Comparison of ENCODE assay signal across 31 cellular contexts in the genomic region with DNA sequence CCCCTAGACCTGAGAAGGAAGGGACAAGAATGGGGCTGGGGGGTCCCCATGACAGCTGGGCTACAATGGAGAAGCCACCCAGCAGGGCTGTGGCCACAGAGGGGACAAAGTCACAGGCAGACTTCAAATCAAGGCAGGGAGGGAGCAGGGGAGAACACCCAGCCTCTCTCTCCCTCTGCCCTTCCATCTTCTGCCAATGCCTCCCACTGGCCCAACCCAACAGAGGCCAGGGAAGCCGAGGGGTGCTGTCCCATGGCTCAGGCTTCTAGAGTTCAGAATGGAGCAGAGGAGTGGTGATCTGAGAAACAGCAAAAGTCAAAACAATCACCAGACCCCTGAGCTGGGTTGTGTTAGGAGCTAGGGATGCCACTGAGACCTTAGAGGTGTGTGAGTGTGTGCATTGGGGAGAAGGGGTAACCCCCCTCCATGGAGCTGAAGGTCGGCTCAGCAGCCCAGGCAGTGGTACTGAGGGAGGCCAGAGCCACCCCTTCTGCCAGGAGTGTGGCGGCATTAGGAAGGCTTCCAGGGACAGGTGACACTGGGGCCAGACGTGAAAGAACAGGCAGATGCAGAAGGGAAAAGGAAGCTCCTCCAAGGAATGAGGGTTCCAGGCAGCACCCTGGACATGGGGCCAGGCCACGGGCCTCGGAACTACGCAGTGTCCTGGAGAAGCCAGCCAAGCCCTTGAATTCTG. TPM values are rescaled to one million over a fixed set of nuclear protein-coding genes. Genes with fewer than 3 reads are reported as not detected.
"Had no signal": no experiment of that assay in that cellular context is flagged by ENCODE, and none has a peak within 500 bp of the region (broad histone marks: within the 10 kb centered on the region; RNA-seq: fewer than 3 reads in every experiment).

No MANE protein-coding gene starts in this region.

- H3K4me1 ChIP-seq: neural progenitor cell, parathyroid adenoma, psoas muscle, spleen had no signal

- H3K9me3 Mint-ChIP-seq: endodermal cell; natural killer cell treated with Interleukin-12 subunit alpha and Interleukin-12 subunit beta and Interleukin-15 and Interleukin-18, amount 100 ng/mL, for 72 hours; neural progenitor cell; stimulated activated naive B cell treated with anti-CD40 and anti-IgM and Interleukin-4, amounts not matched to agents 10 μg/mL and 1 μg/mL and 100 μg/mL, for 72 hours; stimulated activated naive CD8-positive, alpha-beta T cell treated with anti-CD3 and anti-CD28 coated beads, Interleukin-15, amount 100 ng/mL, for 72 hours had no signal

- H3K4me3 Mint-ChIP-seq: endodermal cell; natural killer cell treated with Interleukin-12 subunit alpha and Interleukin-12 subunit beta and Interleukin-15 and Interleukin-18, amount 100 ng/mL, for 72 hours; neural progenitor cell; stimulated activated naive B cell treated with anti-CD40 and anti-IgM and Interleukin-4, amounts not matched to agents 10 μg/mL and 1 μg/mL and 100 μg/mL, for 72 hours; stimulated activated naive CD8-positive, alpha-beta T cell treated with anti-CD3 and anti-CD28 coated beads, Interleukin-15, amount 100 ng/mL, for 72 hours had no signal

- H3K9me3 ChIP-seq: heart left ventricle, psoas muscle, spleen, thoracic aorta, transverse colon had no signal

- H3K27ac Mint-ChIP-seq: endodermal cell; natural killer cell treated with Interleukin-12 subunit alpha and Interleukin-12 subunit beta and Interleukin-15 and Interleukin-18, amount 100 ng/mL, for 72 hours; neural progenitor cell; stimulated activated naive B cell treated with anti-CD40 and anti-IgM and Interleukin-4, amounts not matched to agents 10 μg/mL and 1 μg/mL and 100 μg/mL, for 72 hours had no signal

- DNase-seq: effector CD4-positive, alpha-beta T cell; endodermal cell; erythroblast; heart left ventricle; hypothalamus; kidney glomerular epithelial cell; mesenchymal stem cell; midbrain; occipital lobe; psoas muscle; retina; spleen; stimulated activated CD4-positive, alpha-beta T cell treated with anti-CD3 and anti-CD28 coated beads, Interleukin-15, amount 100 ng/mL, for 24 hours; stimulated activated CD4-positive, alpha-beta T cell treated with anti-CD3 and anti-CD28 coated beads, Interleukin-1b, Interleukin-23, amount 100 ng/mL, for 48 hours; stimulated activated CD4-positive, alpha-beta T cell treated with anti-CD3 and anti-CD28 coated beads, Interleukin-4, amount 100 ng/mL, for 24 hours; stimulated activated naive B cell treated with anti-CD40 and anti-IgM and Interleukin-4, amounts not matched to agents 10 μg/mL and 1 μg/mL and 100 μg/mL, for 72 hours; stimulated activated naive CD8-positive, alpha-beta T cell treated with anti-CD3 and anti-CD28 coated beads, Interleukin-15, amount 100 ng/mL, for 72 hours; substantia nigra; transverse colon had no signal

- H3K4me1 Mint-ChIP-seq: stimulated activated naive B cell treated with anti-CD40 and anti-IgM and Interleukin-4, amounts not matched to agents 10 μg/mL and 1 μg/mL and 100 μg/mL, for 72 hours had no signal

- H3K36me3 ChIP-seq: heart left ventricle, neural progenitor cell, spleen, thoracic aorta, transverse colon had no signal

- ATAC-seq: heart left ventricle; left lobe of liver; psoas muscle; sciatic nerve; stimulated activated naive B cell treated with anti-CD40 and anti-IgM and Interleukin-4, amounts not matched to agents 10 μg/mL and 1 μg/mL and 100 μg/mL, for 72 hours; stimulated activated naive CD8-positive, alpha-beta T cell treated with anti-CD3 and anti-CD28 coated beads, Interleukin-15, amount 100 ng/mL, for 72 hours had no signal

- H3K4me3 ChIP-seq: coronary artery, heart left ventricle, lung, neural progenitor cell, psoas muscle, spleen, thoracic aorta, transverse colon had no signal

- H3K36me3 Mint-ChIP-seq: natural killer cell treated with Interleukin-12 subunit alpha and Interleukin-12 subunit beta and Interleukin-15 and Interleukin-18, amount 100 ng/mL, for 72 hours; neural progenitor cell; stimulated activated naive B cell treated with anti-CD40 and anti-IgM and Interleukin-4, amounts not matched to agents 10 μg/mL and 1 μg/mL and 100 μg/mL, for 72 hours had no signal

- H3K27ac ChIP-seq: coronary artery, neural progenitor cell, parathyroid adenoma, psoas muscle, spleen, thoracic aorta, transverse colon had no signal

RNA-seq across cellular contexts. Expression of gene GLP1R, which starts 12.0 kb away (rescaled TPM):
- total RNA-seq: dermis microvascular lymphatic vessel endothelial cell; endothelial cell of umbilical vein; glomerular endothelial cell; left lobe of liver; natural killer cell treated with Interleukin-12 subunit alpha and Interleukin-12 subunit beta and Interleukin-15 and Interleukin-18, amount 100 ng/mL, for 72 hours; occipital lobe; psoas muscle; skeletal muscle tissue; thoracic aorta; transverse colon had no signal
